31 cellular contexts compared by ENCODE assay signal in genomic region chr1:230684998-230685397, GRCh38. TPM values are rescaled to one million over a fixed set of nuclear protein-coding genes. Genes with fewer than 3 reads are reported as not detected.
"Had no signal": no experiment of that assay in that cellular context is flagged by ENCODE, and none has a peak within 500 bp of the region (broad histone marks: within the 10 kb centered on the region; RNA-seq: fewer than 3 reads in every experiment).

No MANE protein-coding gene starts in this region.

- ATAC-seq: activated CD4-positive, CD25-positive, alpha-beta regulatory T cell treated with anti-CD3 and anti-CD28 coated beads, Interleukin-2, amount 50 U/mL, for 24 hours; activated CD8-positive, alpha-beta memory T cell treated with anti-CD3 and anti-CD28 coated beads, Interleukin-2, amount 10 ng/mL, durations not matched to agents 7 days and 5 days; activated CD8-positive, alpha-beta T cell treated with anti-CD3 and anti-CD28 coated beads, Interleukin-2, amount 10 ng/mL, durations not matched to agents 7 days and 5 days; activated naive CD4-positive, alpha-beta T cell treated with anti-CD3 and anti-CD28 coated beads, Interleukin-2, amount 50 U/mL, for 72 hours; effector memory CD8-positive, alpha-beta T cell; gastroesophageal sphincter; T-helper 17 cell had no signal

- H3K27me3 ChIP-seq: brain microvascular endothelial cell, esophagus muscularis mucosa, foreskin keratinocyte, gastroesophageal sphincter had no signal

- H3K9me3 ChIP-seq: esophagus muscularis mucosa, gastroesophageal sphincter had no signal

- H3K4me3 ChIP-seq: coronary artery, esophagus muscularis mucosa, gastroesophageal sphincter had no signal

- H3K27ac ChIP-seq: brain microvascular endothelial cell, coronary artery, esophagus muscularis mucosa, foreskin keratinocyte, gastroesophageal sphincter, WERI-Rb-1 had no signal

- DNase-seq: activated B cell treated with CpG ODN at 0.5 μM for 24 hours; activated CD4-positive, alpha-beta memory T cell treated with anti-CD3 and anti-CD28 coated beads for 36 hours; activated CD4-positive, alpha-beta T cell treated with anti-CD3 and anti-CD28 coated beads, Interleukin-2, amount 10 ng/mL, durations not matched to agents 24 days and 14 days; activated CD8-positive, alpha-beta memory T cell treated with anti-CD3 and anti-CD28 coated beads, Interleukin-2, amount 10 ng/mL, durations not matched to agents 7 days and 5 days; activated CD8-positive, alpha-beta memory T cell treated with anti-CD3 and anti-CD28 coated beads, Interleukin-2, amount 50 U/mL, for 4 hours; activated CD8-positive, alpha-beta T cell treated with anti-CD3 and anti-CD28 coated beads, Interleukin-2, amount 10 ng/mL, durations not matched to agents 7 days and 5 days; activated effector memory CD4-positive, alpha-beta T cell treated with anti-CD3 and anti-CD28 coated beads, Interleukin-2, amount 50 U/mL, for 16 hours; activated naive CD4-positive, alpha-beta T cell; activated naive CD4-positive, alpha-beta T cell treated with anti-CD3 and anti-CD28 coated beads, Interleukin-2, amount 10 ng/mL, durations not matched to agents 7 days and 5 days; activated naive CD8-positive, alpha-beta T cell treated with anti-CD3 and anti-CD28 coated beads, Interleukin-2, amount 10 ng/mL, durations not matched to agents 7 days and 5 days; activated T-cell treated with anti-CD3 and anti-CD28 coated beads, Interleukin-2, amount 50 U/mL, for 1 hour; activated T-cell treated with anti-CD3 and anti-CD28 coated beads, Interleukin-2, amount 50 U/mL, for 48 hours; anterior cingulate cortex; brain microvascular endothelial cell; effector CD4-positive, alpha-beta T cell; effector memory CD8-positive, alpha-beta T cell; erythroblast; T-helper 1 cell; T-helper 17 cell; T1000; WERI-Rb-1 had no signal

RNA-seq across cellular contexts. Expression of gene AGT, which starts 28.9 kb away (rescaled TPM):
- total RNA-seq: activated B cell treated with CpG ODN at 0.5 μM for 24 hours; activated CD4-positive, alpha-beta memory T cell treated with anti-CD3 and anti-CD28 coated beads for 36 hours; activated CD4-positive, alpha-beta T cell treated with anti-CD3 and anti-CD28 coated beads, Interleukin-2, amount 10 ng/mL, durations not matched to agents 24 days and 14 days; activated CD8-positive, alpha-beta memory T cell treated with anti-CD3 and anti-CD28 coated beads for 36 hours; activated CD8-positive, alpha-beta memory T cell treated with anti-CD3 and anti-CD28 coated beads, Interleukin-2, amount 10 ng/mL, durations not matched to agents 7 days and 5 days; activated CD8-positive, alpha-beta T cell treated with anti-CD3 and anti-CD28 coated beads, Interleukin-2, amount 10 ng/mL, durations not matched to agents 7 days and 5 days; activated naive CD4-positive, alpha-beta T cell treated with anti-CD3 and anti-CD28 coated beads, Interleukin-2, amount 50 U/mL, for 72 hours; activated naive CD8-positive, alpha-beta T cell treated with anti-CD3 and anti-CD28 coated beads, Interleukin-2, amount 10 ng/mL, durations not matched to agents 7 days and 5 days; activated T-helper 1 cell treated with anti-CD3 and anti-CD28 coated beads, Interleukin-12 subunit alpha, Interleukin-12 subunit beta, Interleukin-2, Interleukin-4 antibody, amounts not matched to agents 30 ng/mL and 10 ng/mL and 1 ng/mL, durations not matched to agents 14 hours and 24 hours and 36 hours; activated T-helper 2 cell treated with anti-CD3 and anti-CD28 coated beads, Interferon-gamma antibody, Interleukin-2, Interleukin-4, amounts not matched to agents 10 μg/mL and 5 μg/mL and 100 μg/mL, durations not matched to agents 14 hours and 24 hours and 36 hours; foreskin keratinocyte; glomerular endothelial cell; T-helper 17 cell had no signal
